In the genomic region with DNA sequence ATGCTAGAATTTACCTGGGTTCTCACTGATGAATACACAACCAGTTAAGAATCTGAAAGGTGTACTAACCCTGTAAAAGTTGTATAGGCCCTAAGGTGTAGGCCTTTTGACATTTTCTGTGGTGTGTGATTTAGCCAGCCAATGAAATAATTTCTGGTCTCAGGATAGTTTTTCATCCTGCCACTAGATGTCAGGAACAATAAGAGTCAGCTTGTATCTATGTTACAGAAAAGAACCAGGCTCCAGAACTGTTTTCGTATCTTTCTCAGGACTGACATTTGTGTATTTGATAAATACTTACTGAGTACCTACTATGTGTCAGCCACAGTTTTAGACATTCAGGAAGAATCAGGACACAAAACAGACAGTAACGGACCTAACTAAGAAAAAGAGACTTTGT, we compare ENCODE assay signal across 9 cellular contexts.
DNase-seq lines count a peak whose midpoint lies in the region; ATAC-seq and TF ChIP-seq lines count a peak whose summit lies in the region.
"Had no signal": no experiment of that assay in that cellular context is flagged by ENCODE, and none has a peak within 500 bp of the region (broad histone marks: within the 10 kb centered on the region; RNA-seq: fewer than 3 reads in every experiment).

No MANE protein-coding gene starts in this region.

- no peak overlapping the region for H3K27ac ChIP-seq in RWPE1
- H3K27ac ChIP-seq: BLaER1 treated with 17β-estradiol and CSF1 and Interleukin-3, amounts not matched to agents 10 nM and 100 nM had no signal

- H3K4me3 Mint-ChIP-seq in glutamatergic neuron (ENCODE audit: unreplicated experiment) (no peak overlapping the region), immature natural killer cell (no peak overlapping the region)

- H3K4me1 Mint-ChIP-seq in glutamatergic neuron (ENCODE audit: low read depth, unreplicated experiment) (peaks cover 26% of the 10 kb centered on the region), immature natural killer cell (no peaks in the 10 kb centered on the region)

- POLR2A ChIA-PET in RWPE1 (lab: Yijun Ruan, JAX; ENCODE audit: low non-redundant PET): no interaction called here

- H3K36me3 Mint-ChIP-seq in glutamatergic neuron (ENCODE audit: unreplicated experiment) (no peaks in the 10 kb centered on the region), immature natural killer cell (no peaks in the 10 kb centered on the region)

- DNase-seq in NCI-H1105 treated with DMSO at 0.1 percent for 48 hours (lab: John Stamatoyannopoulos, UW) (peak; percentile 22), NCI-H1105 (lab: John Stamatoyannopoulos, UW) (no peak), RWPE1 (ENCODE audit: low spot score) (peak; percentile 68), glutamatergic neuron (no peak), immature natural killer cell (no peak)
- DNase-seq in stimulated activated CD4-positive, alpha-beta T cell treated with anti-CD3 and anti-CD28 coated beads, Interleukin-2, amount 100 ng/mL, for 48 hours: no peak
- no peak for DNase-seq in stimulated activated CD4-positive, alpha-beta T cell treated with anti-CD3 and anti-CD28 coated beads, Interleukin-2, amount 100 ng/mL, for 24 hours

- TF ChIP-seq CTCF in RWPE1 (conservative IDR thresholded peaks at IDR 0.05; ENCODE audit: low read depth) (peak; percentile 61), glutamatergic neuron (IDR thresholded peaks at IDR 0.05; ENCODE audit: partially characterized antibody, unreplicated experiment) (peak; percentile 57)

- H3K27me3 Mint-ChIP-seq in glutamatergic neuron (ENCODE audit: unreplicated experiment): peaks cover 6% of the 10 kb centered on the region
- H3K27me3 Mint-ChIP-seq in immature natural killer cell (ENCODE audit: low read depth in 3 of 3): no peaks in the 10 kb centered on the region

- ATAC-seq in HG03039 (IDR thresholded peaks at IDR 0.05; ENCODE audit: unreplicated experiment): peak; percentile 79

- CTCF ChIA-PET in RWPE1 (lab: Yijun Ruan, JAX): interaction anchor here (0.6 kb wide), 2 partner anchors 778 to 1010 kb away, joined by 3 read pairs; no protein-coding TSS in a partner anchor

- H3K9me3 Mint-ChIP-seq in glutamatergic neuron (ENCODE audit: unreplicated experiment) (peaks cover 9% of the 10 kb centered on the region), immature natural killer cell (peaks cover 0 to 5% (median 2%) of the 10 kb centered on the region in 6 donors)

- H3K27ac Mint-ChIP-seq in glutamatergic neuron (ENCODE audit: unreplicated experiment): no peak overlapping the region
- H3K27ac Mint-ChIP-seq in immature natural killer cell: no peak overlapping the region

Comparison
In these comparisons a context has a peak if more than half of its experiments do, and no peak if none do; other contexts are left out.
1. DNase-seq: peak in NCI-H1105 treated with DMSO at 0.1 percent for 48 hours (single experiment) and RWPE1 (single experiment); none in NCI-H1105 (single experiment), glutamatergic neuron (single experiment), immature natural killer cell (0 of 3), stimulated activated CD4-positive, alpha-beta T cell treated with anti-CD3 and anti-CD28 coated beads, Interleukin-2, amount 100 ng/mL, for 48 hours (0 of 2) and stimulated activated CD4-positive, alpha-beta T cell treated with anti-CD3 and anti-CD28 coated beads, Interleukin-2, amount 100 ng/mL, for 24 hours (0 of 2).